9 cellular contexts compared by ENCODE assay signal in the genomic region with DNA sequence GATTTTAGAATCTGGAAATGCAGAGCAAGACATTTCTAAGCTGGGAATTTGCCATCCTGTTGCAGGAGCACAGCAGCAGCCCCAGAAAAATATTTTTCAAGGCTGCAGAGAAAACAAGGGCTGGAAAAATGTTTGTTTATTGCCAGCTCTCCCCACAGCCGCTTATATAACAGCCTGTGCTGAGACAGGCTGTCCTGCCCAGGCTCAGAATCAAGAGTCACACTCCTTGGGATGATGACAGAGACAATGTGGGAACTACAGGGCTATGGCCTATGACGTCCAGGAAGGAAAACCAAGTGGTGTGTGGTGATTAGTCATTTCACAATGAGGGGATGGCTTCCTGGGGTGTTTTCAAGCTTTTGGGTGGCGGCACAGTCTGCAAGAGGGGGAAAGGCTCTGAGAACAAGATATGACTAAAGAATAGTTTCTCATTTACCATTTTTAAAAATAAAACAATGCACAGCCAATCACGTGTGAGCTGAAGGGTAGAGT.
A peak's percentile ranks its signal among the peaks of the same experiment; 100 is the strongest.
DNase-seq lines count a peak whose midpoint lies in the region; ATAC-seq and TF ChIP-seq lines count a peak whose summit lies in the region.
"Had no signal": no experiment of that assay in that cellular context is flagged by ENCODE, and none has a peak within 500 bp of the region (broad histone marks: within the 10 kb centered on the region; RNA-seq: fewer than 3 reads in every experiment).

No MANE protein-coding gene starts in this region.

- TF ChIP-seq CTCF in WTC11 (IDR thresholded peaks at IDR 0.05) = no peak

- H3K9me3 Mint-ChIP-seq in naive thymus-derived CD4-positive, alpha-beta T cell = no peaks in the 10 kb centered on the region
- H3K9me3 Mint-ChIP-seq in WTC11 = no peaks in the 10 kb centered on the region
- H3K9me3 Mint-ChIP-seq in CD4-positive, alpha-beta memory T cell = peaks cover 0 to 5% (median 0%) of the 10 kb centered on the region in 8 donors
- H3K9me3 Mint-ChIP-seq: IgD-negative memory B cell had no signal

- POLR2A ChIA-PET in naive thymus-derived CD4-positive, alpha-beta T cell (lab: Charles Lee) = no interaction called here
- POLR2A ChIA-PET in WTC11 (lab: Charles Lee) = no interaction called here
- POLR2A ChIA-PET in CD4-positive, alpha-beta memory T cell (lab: Charles Lee; ENCODE audit: partially characterized antibody) = no interaction called here

- H3K4me3 Mint-ChIP-seq in naive thymus-derived CD4-positive, alpha-beta T cell = no peak overlapping the region
- H3K4me3 Mint-ChIP-seq in WTC11 = no peak overlapping the region
- no peak overlapping the region for H3K4me3 Mint-ChIP-seq in CD4-positive, alpha-beta memory T cell
- H3K4me3 Mint-ChIP-seq: IgD-negative memory B cell had no signal

- no peak overlapping the region for H3K27ac Mint-ChIP-seq in naive thymus-derived CD4-positive, alpha-beta T cell
- no peak overlapping the region for H3K27ac Mint-ChIP-seq in WTC11
- H3K27ac Mint-ChIP-seq in CD4-positive, alpha-beta memory T cell = no peak overlapping the region
- H3K27ac Mint-ChIP-seq: IgD-negative memory B cell had no signal

- no peaks in the 10 kb centered on the region for H3K36me3 ChIP-seq in naive thymus-derived CD4-positive, alpha-beta T cell (ENCODE audit: control insufficient read depth in 2 of 3, insufficient read depth in 3 of 3, low read length in 3 of 3)
- no peaks in the 10 kb centered on the region for H3K36me3 ChIP-seq in CD4-positive, alpha-beta memory T cell (ENCODE audit: insufficient read depth, low read length)

- no peaks in the 10 kb centered on the region for H3K27me3 ChIP-seq in naive thymus-derived CD4-positive, alpha-beta T cell (ENCODE audit: control insufficient read depth in 2 of 2, insufficient read depth in 2 of 2, low read length in 2 of 2)
- no peaks in the 10 kb centered on the region for H3K27me3 ChIP-seq in CD4-positive, alpha-beta memory T cell (ENCODE audit: insufficient read depth, low read length)

- no peaks in the 10 kb centered on the region for H3K36me3 Mint-ChIP-seq in naive thymus-derived CD4-positive, alpha-beta T cell
- H3K36me3 Mint-ChIP-seq in WTC11 = no peaks in the 10 kb centered on the region
- no peaks in the 10 kb centered on the region for H3K36me3 Mint-ChIP-seq in CD4-positive, alpha-beta memory T cell

- H3K27ac ChIP-seq in naive thymus-derived CD4-positive, alpha-beta T cell (ENCODE audit: low read depth, low read length) = no peak overlapping the region
- no peak overlapping the region for H3K27ac ChIP-seq in CD4-positive, alpha-beta memory T cell (ENCODE audit: low read depth, low read length)

- intact Hi-C loops in naive thymus-derived CD4-positive, alpha-beta T cell (cut with micrococcal nuclease) = no loop called here
- intact Hi-C loops in CD4-positive, alpha-beta memory T cell (cut with micrococcal nuclease) = no loop called here

- peaks cover 0 to 19% (median 0%) of the 10 kb centered on the region in 5 donors for H3K27me3 Mint-ChIP-seq in naive thymus-derived CD4-positive, alpha-beta T cell
- H3K27me3 Mint-ChIP-seq in WTC11 (ENCODE audit: low read depth) = no peaks in the 10 kb centered on the region
- H3K27me3 Mint-ChIP-seq in CD4-positive, alpha-beta memory T cell = peaks cover 3 to 12% of the 10 kb centered on the region in 2 donors

- ATAC-seq in GM21737 (IDR thresholded peaks at IDR 0.05; ENCODE audit: unreplicated experiment) = peak; percentile 78
- peak; percentile 83 for ATAC-seq in naive thymus-derived CD4-positive, alpha-beta T cell
- ATAC-seq in WTC11 = no peak

- peak; percentile 85 for DNase-seq in GDM1 (lab: John Stamatoyannopoulos, UW)
- peak; percentile 37 for DNase-seq in RKO (ENCODE audit: low spot score)
- DNase-seq in epidermal melanocyte (ENCODE audit: insufficient read length, low spot score) = peak; percentile 69
- DNase-seq in naive thymus-derived CD4-positive, alpha-beta T cell = no peak
- no peak for DNase-seq in WTC11 (ENCODE audit: low spot score)
- DNase-seq in CD4-positive, alpha-beta memory T cell = no peak
- no peak for DNase-seq in DMS53 (lab: John Stamatoyannopoulos, UW)

- no peaks in the 10 kb centered on the region for H3K4me1 ChIP-seq in naive thymus-derived CD4-positive, alpha-beta T cell (ENCODE audit: control insufficient read depth in 2 of 2, insufficient read depth in 2 of 2, low read length in 2 of 2)
- H3K4me1 ChIP-seq in CD4-positive, alpha-beta memory T cell (ENCODE audit: insufficient read depth, low read length) = no peaks in the 10 kb centered on the region

- no peaks in the 10 kb centered on the region for H3K9me3 ChIP-seq in naive thymus-derived CD4-positive, alpha-beta T cell (ENCODE audit: control insufficient read depth in 2 of 3, low read length in 3 of 3)
- H3K9me3 ChIP-seq in CD4-positive, alpha-beta memory T cell (ENCODE audit: control insufficient read depth in 1 of 2, low read length in 2 of 2) = no peaks in the 10 kb centered on the region

- H3K4me3 ChIP-seq in naive thymus-derived CD4-positive, alpha-beta T cell (ENCODE audit: low read length) = no peak overlapping the region
- H3K4me3 ChIP-seq in CD4-positive, alpha-beta memory T cell (ENCODE audit: low read length in 2 of 2) = no peak overlapping the region

- H3K4me1 Mint-ChIP-seq in naive thymus-derived CD4-positive, alpha-beta T cell = peaks cover 0 to 7% (median 0%) of the 10 kb centered on the region in 7 donors
- H3K4me1 Mint-ChIP-seq in WTC11 = peaks cover 5% of the 10 kb centered on the region
- H3K4me1 Mint-ChIP-seq in CD4-positive, alpha-beta memory T cell = no peaks in the 10 kb centered on the region

- CTCF ChIA-PET in naive thymus-derived CD4-positive, alpha-beta T cell (lab: Charles Lee) = no interaction called here
- CTCF ChIA-PET in WTC11 (lab: Charles Lee) = interaction anchor here (0.6 kb wide), 1 partner anchor 205 kb away, joined by 3 read pairs; no protein-coding TSS in a partner anchor
- CTCF ChIA-PET in CD4-positive, alpha-beta memory T cell (lab: Charles Lee; ENCODE audit: partially characterized antibody) = no interaction called here

TF ChIP-seq in WTC11, 78 proteins besides CTCF, POLR2A, EP300 and RAD21:
- TF ChIP-seq GABPB1 (CRISPR knock-in tag; IDR thresholded peaks at IDR 0.05) (no peak), NFATC4 (CRISPR knock-in tag; IDR thresholded peaks at IDR 0.05) (no peak), TP53 (CRISPR knock-in tag; IDR thresholded peaks at IDR 0.05) (no peak), ZNF317 (CRISPR knock-in tag; IDR thresholded peaks at IDR 0.05; ENCODE audit: borderline replicate concordance, low read depth) (no peak), ZNF263 (CRISPR knock-in tag; IDR thresholded peaks at IDR 0.05; ENCODE audit: low read depth) (no peak)

Comparison
In these comparisons a context has a peak if more than half of its experiments do, and no peak if none do; other contexts are left out.
1. DNase-seq: peak in GDM1 (single experiment), RKO (single experiment) and epidermal melanocyte (single experiment); none in naive thymus-derived CD4-positive, alpha-beta T cell (0 of 9), WTC11 (single experiment), CD4-positive, alpha-beta memory T cell (0 of 5) and DMS53 (single experiment).